ENCODE assay signal across 22 cellular contexts in the genomic region with DNA sequence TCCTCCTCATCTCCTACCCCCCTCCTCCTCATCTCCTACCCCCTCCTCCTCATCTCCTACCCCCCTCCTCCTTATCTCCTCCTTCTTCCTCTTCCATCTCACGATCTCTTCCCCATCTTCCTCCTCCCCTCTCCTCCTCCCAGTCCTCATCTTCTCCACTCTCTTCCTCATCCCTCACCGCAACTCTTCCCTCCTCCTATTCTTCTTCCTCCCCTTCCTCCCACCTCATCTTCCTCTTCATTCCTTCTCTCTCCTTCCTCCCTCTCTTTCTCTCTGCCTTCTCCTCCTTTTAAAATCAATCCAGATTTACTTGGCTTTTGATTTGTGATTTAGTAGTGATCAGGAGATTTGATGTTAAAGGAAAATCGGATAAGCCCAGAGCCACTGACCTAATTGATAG. TPM values are rescaled to one million over a fixed set of nuclear protein-coding genes. Genes with fewer than 3 reads are reported as not detected.
DNase-seq lines count a peak whose midpoint lies in the region; ATAC-seq, FAIRE-seq and TF ChIP-seq lines count a peak whose summit lies in the region.
"Had no signal": no experiment of that assay in that cellular context is flagged by ENCODE, and none has a peak within 500 bp of the region (broad histone marks: within the 10 kb centered on the region; RNA-seq: fewer than 3 reads in every experiment).

No MANE protein-coding gene starts in this region.

- intact Hi-C loops in activated CD4-positive, alpha-beta T cell treated with anti-CD3 and anti-CD28 coated beads for 36 hours (cut with DNase I, micrococcal nuclease), result no loop called here

- H3K79me2 ChIP-seq in parathyroid adenoma, result no peaks in the 10 kb centered on the region

- H3K4me1 ChIP-seq in HEK293 (ENCODE audit: control insufficient read depth, insufficient read depth, low read length) (no peaks in the 10 kb centered on the region), parathyroid adenoma (peaks cover 62% of the 10 kb centered on the region)

- H3K27ac ChIP-seq in HEK293 (ENCODE audit: extremely low read depth, low read depth, low read length), result no peak overlapping the region
- H3K27ac ChIP-seq in parathyroid adenoma, result peak overlapping the region; percentile 99
- H3K27ac ChIP-seq: GM23248 had no signal

- no peaks in the 10 kb centered on the region for H3K9me3 Mint-ChIP-seq in brain
- no peaks in the 10 kb centered on the region for H3K9me3 Mint-ChIP-seq in activated CD4-positive, alpha-beta T cell treated with anti-CD3 and anti-CD28 coated beads for 36 hours (ENCODE audit: low read depth)
- H3K9me3 Mint-ChIP-seq: CD8-positive, alpha-beta memory T cell; HFFc6 had no signal

- no peaks in the 10 kb centered on the region for H3K27me3 ChIP-seq in parathyroid adenoma (ENCODE audit: control insufficient read depth, insufficient read depth, low read length)
- H3K27me3 ChIP-seq: BE2C had no signal

- peak overlapping the region in 3 of 5 experiments; percentile 19 to 75 (median 63) for H3K27ac Mint-ChIP-seq in brain
- H3K27ac Mint-ChIP-seq in activated CD4-positive, alpha-beta T cell treated with anti-CD3 and anti-CD28 coated beads for 36 hours, result no peak overlapping the region
- H3K27ac Mint-ChIP-seq: CD8-positive, alpha-beta memory T cell; HFFc6 had no signal

- no peaks in the 10 kb centered on the region for H3K36me3 ChIP-seq in HEK293 (ENCODE audit: control insufficient read depth in 2 of 2, insufficient read depth in 1 of 2, low read length in 2 of 2)
- H3K36me3 ChIP-seq in parathyroid adenoma (ENCODE audit: control insufficient read depth, insufficient read depth, low read length), result no peaks in the 10 kb centered on the region
- H3K36me3 ChIP-seq: BE2C had no signal

- H3K4me2 ChIP-seq in parathyroid adenoma (ENCODE audit: low read length), result no peak overlapping the region

- peak overlapping the region; percentile 23 for H2AFZ ChIP-seq in parathyroid adenoma
- H2AFZ ChIP-seq: GM23248 had no signal

- H3K36me3 Mint-ChIP-seq in brain, result no peaks in the 10 kb centered on the region
- H3K36me3 Mint-ChIP-seq in activated CD4-positive, alpha-beta T cell treated with anti-CD3 and anti-CD28 coated beads for 36 hours (ENCODE audit: low read depth), result no peaks in the 10 kb centered on the region
- H3K36me3 Mint-ChIP-seq: CD4-positive, CD25-positive, alpha-beta regulatory T cell; CD8-positive, alpha-beta memory T cell had no signal

- TF ChIP-seq CTCF in HEK293 (tag by site-specific recombination; IDR thresholded peaks at IDR 0.05) (no peak), brain (conservative IDR thresholded peaks at IDR 0.05) (no peak), parathyroid adenoma (IDR thresholded peaks at IDR 0.05) (no peak)

- TF ChIP-seq POLR2A in GM12892 (IDR thresholded peaks at IDR 0.05; ENCODE audit: low read depth, low read length), result no peak

- peaks cover 51% of the 10 kb centered on the region for H3K4me1 Mint-ChIP-seq in brain
- H3K4me1 Mint-ChIP-seq in activated CD4-positive, alpha-beta T cell treated with anti-CD3 and anti-CD28 coated beads for 36 hours, result no peaks in the 10 kb centered on the region
- H3K4me1 Mint-ChIP-seq: CD4-positive, CD25-positive, alpha-beta regulatory T cell had no signal

- H3K9ac ChIP-seq in parathyroid adenoma, result peak overlapping the region; percentile 2
- H3K9ac ChIP-seq: GM23248 had no signal

- H3K27me3 Mint-ChIP-seq in brain, result peaks cover 4% of the 10 kb centered on the region
- H3K27me3 Mint-ChIP-seq in activated CD4-positive, alpha-beta T cell treated with anti-CD3 and anti-CD28 coated beads for 36 hours, result peaks cover 6% of the 10 kb centered on the region

- peak; percentile 9 for FAIRE-seq in GM12892 (lab: Jason Lieb, UNC)
- FAIRE-seq: A204.1, G401.6, GM12891, GM18507, H54 had no signal

- DNase-seq in GM12892 (ENCODE audit: insufficient read length) (no peak), NK-92 (lab: John Stamatoyannopoulos, UW; ENCODE audit: unreplicated experiment) (no peak), NCI-H1092 (lab: John Stamatoyannopoulos, UW) (no peak)
- no peak for DNase-seq in activated CD4-positive, alpha-beta T cell treated with anti-CD3 and anti-CD28 coated beads for 36 hours
- DNase-seq: ACHN; BE2C; C1 segment of cervical spinal cord; CD4-positive, CD25-positive, alpha-beta regulatory T cell; CD8-positive, alpha-beta memory T cell; COR-L47; DMS 273 treated with DMSO at 0.1 percent for 48 hours; GM23248; HCEC 1CT; HFFc6 had no signal

- ATAC-seq in activated CD4-positive, alpha-beta T cell treated with anti-CD3 and anti-CD28 coated beads for 36 hours, result no peak

- CTCF ChIA-PET in HEK293 (lab: Yijun Ruan, JAX), result interaction anchor here (0.6 kb wide), 1 partner anchor 342 kb away, joined by 6 read pairs; no protein-coding TSS in a partner anchor
- CTCF ChIA-PET in activated CD4-positive, alpha-beta T cell treated with anti-CD3 and anti-CD28 coated beads for 36 hours (lab: Charles Lee), result no interaction called here

- H3K4me3 Mint-ChIP-seq in brain, result no peak overlapping the region
- H3K4me3 Mint-ChIP-seq in activated CD4-positive, alpha-beta T cell treated with anti-CD3 and anti-CD28 coated beads for 36 hours, result no peak overlapping the region
- H3K4me3 Mint-ChIP-seq: CD4-positive, CD25-positive, alpha-beta regulatory T cell; CD8-positive, alpha-beta memory T cell; HFFc6 had no signal

- no peak overlapping the region for H3K4me3 ChIP-seq in HEK293 (ENCODE audit: low read depth, low read length)
- no peak overlapping the region for H3K4me3 ChIP-seq in parathyroid adenoma (ENCODE audit: low read depth, low read length)
- H3K4me3 ChIP-seq: GM23248 had no signal

- POLR2A ChIA-PET in HEK293 (lab: Yijun Ruan, JAX), result no interaction called here
- POLR2A ChIA-PET in activated CD4-positive, alpha-beta T cell treated with anti-CD3 and anti-CD28 coated beads for 36 hours (lab: Charles Lee), result no interaction called here

- H3K9me3 ChIP-seq in HEK293 (ENCODE audit: control insufficient read depth, insufficient read depth, low read depth, low read length) (no peaks in the 10 kb centered on the region), parathyroid adenoma (ENCODE audit: control insufficient read depth, low read length) (no peaks in the 10 kb centered on the region)
- H3K9me3 ChIP-seq: BE2C had no signal

TF ChIP-seq in HEK293, 187 proteins besides CTCF, POLR2A, EP300 and RAD21:
- peak; percentile 60; the same call in 1 of the 2 replicates for TF ChIP-seq EGR2 (tag by site-specific recombination; IDR thresholded peaks at IDR 0.05; ENCODE audit: low read depth)
- TF ChIP-seq, protein P1, sequence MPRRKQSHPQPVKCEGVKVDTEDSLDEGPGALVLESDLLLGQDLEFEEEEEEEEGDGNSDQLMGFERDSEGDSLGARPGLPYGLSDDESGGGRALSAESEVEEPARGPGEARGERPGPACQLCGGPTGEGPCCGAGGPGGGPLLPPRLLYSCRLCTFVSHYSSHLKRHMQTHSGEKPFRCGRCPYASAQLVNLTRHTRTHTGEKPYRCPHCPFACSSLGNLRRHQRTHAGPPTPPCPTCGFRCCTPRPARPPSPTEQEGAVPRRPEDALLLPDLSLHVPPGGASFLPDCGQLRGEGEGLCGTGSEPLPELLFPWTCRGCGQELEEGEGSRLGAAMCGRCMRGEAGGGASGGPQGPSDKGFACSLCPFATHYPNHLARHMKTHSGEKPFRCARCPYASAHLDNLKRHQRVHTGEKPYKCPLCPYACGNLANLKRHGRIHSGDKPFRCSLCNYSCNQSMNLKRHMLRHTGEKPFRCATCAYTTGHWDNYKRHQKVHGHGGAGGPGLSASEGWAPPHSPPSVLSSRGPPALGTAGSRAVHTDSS (tag by site-specific recombination; IDR thresholded peaks at IDR 0.05), result peak; percentile 56; the same call in 1 of the 2 replicates
- TF ChIP-seq MZF1 (tag by site-specific recombination; IDR thresholded peaks at IDR 0.05; ENCODE audit: borderline replicate concordance), result no peak

RNA-seq across cellular contexts. Expression of gene BOD1, which starts 15.0 kb away (rescaled TPM):
- polyA plus RNA-seq in GM12892 (2012; ENCODE audit: missing spikeins), result 29.5 TPM
- polyA plus RNA-seq in brain (ENCODE audit: insufficient read depth, low read depth, low replicate concordance), result 60.0 TPM
- total RNA-seq in activated CD4-positive, alpha-beta T cell treated with anti-CD3 and anti-CD28 coated beads for 36 hours, result 10 to 100 TPM; 29.2 to 31.7 TPM
